8 cellular contexts compared by ENCODE assay signal in the genomic region with DNA sequence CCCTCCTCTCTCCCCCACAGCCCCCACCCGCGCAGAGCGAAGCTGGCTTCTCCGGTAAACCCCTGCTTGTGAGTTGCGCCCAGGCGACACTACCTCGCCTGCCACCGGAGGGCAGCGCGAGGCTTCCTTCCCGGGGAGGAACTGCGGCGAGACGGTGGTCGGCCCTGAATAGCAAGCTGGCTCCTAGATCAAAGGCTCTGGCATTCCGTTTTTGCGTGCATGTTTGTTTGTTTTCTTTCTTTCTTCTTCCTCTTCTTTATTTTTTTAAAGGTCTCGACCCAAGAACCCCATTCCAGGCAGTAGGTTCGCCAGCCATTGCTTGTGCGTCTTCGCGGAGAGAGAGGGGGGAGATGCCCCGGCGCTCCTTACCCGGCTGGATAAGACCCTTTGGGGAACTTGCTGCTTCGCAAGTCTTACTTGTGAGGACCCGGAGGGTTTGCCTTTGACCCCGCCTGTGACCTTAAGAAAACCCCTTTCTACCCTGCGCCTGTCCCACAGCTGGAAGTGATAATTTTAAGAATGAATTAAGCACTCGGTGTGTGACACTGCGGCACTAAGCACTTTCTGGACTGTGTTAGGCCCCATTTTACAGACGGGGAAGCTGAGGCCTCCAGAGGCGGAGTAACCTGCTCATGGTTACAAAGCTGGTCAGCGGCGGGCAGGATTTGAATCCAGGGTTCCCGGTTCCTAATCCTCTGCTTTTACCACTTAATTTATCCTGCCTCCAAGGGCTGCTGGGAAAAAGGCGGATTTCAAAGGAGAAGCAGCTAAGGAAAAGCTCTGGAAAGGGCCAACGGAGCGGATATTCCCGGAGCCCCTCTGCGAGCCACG.
DNase-seq lines count a peak whose midpoint lies in the region; ATAC-seq, FAIRE-seq and TF ChIP-seq lines count a peak whose summit lies in the region.

No MANE protein-coding gene starts in this region.

- no peak overlapping the region for H3K27ac Mint-ChIP-seq in immature natural killer cell

- peak; percentile 74 for TF ChIP-seq CTCF in cardiac fibroblast (IDR thresholded peaks at IDR 0.05; ENCODE audit: low read depth, low read length)
- peak; percentile 70 to 97 (median 83) for TF ChIP-seq CTCF in keratinocyte (optimal IDR thresholded peaks at IDR 0.05 in 1 of 3, IDR thresholded peaks at IDR 0.05 in 1 of 3, conservative IDR thresholded peaks at IDR 0.05 in 1 of 3; ENCODE audit: extremely low read depth in 1 of 3, insufficient read depth in 2 of 3, low read length in 3 of 3)

- 1% methylated on average over 41 to 42 of the region's 42 CpGs for WGBS in small intestine, 3 donors

- no peaks in the 10 kb centered on the region for H3K36me3 Mint-ChIP-seq in immature natural killer cell

- peak overlapping the region; percentile 78 for H2AFZ ChIP-seq in keratinocyte (ENCODE audit: control insufficient read depth, low read length)

- H3K36me3 ChIP-seq in SJSA1 (no peaks in the 10 kb centered on the region), keratinocyte (ENCODE audit: control insufficient read depth in 2 of 2, extremely low read depth in 1 of 2, insufficient read depth in 2 of 2, low read length in 2 of 2) (no peaks in the 10 kb centered on the region), small intestine (ENCODE audit: control insufficient read depth in 2 of 2, insufficient read depth in 2 of 2, low read length in 2 of 2) (no peaks in the 10 kb centered on the region)

- H3K27me3 ChIP-seq in SJSA1 (replicated peaks) (peaks cover 6% of the 10 kb centered on the region; the same call in 1 of the 2 replicates), keratinocyte (ENCODE audit: control insufficient read depth, extremely low read depth, insufficient read depth, low read length) (no peaks in the 10 kb centered on the region), small intestine (ENCODE audit: control insufficient read depth in 2 of 2, insufficient read depth in 2 of 2, low read length in 2 of 2) (no peaks in the 10 kb centered on the region)

- H3K27me3 Mint-ChIP-seq in immature natural killer cell (ENCODE audit: low read depth in 3 of 3): peaks cover 11 to 41% (median 16%) of the 10 kb centered on the region in 3 donors

- H3K9me1 ChIP-seq in keratinocyte (ENCODE audit: control insufficient read depth, extremely low read depth, insufficient read depth, low read length): peaks cover 3% of the 10 kb centered on the region

- H3K9me3 ChIP-seq in SJSA1 (replicated peaks) (no peaks in the 10 kb centered on the region), keratinocyte (ENCODE audit: control insufficient read depth, low read depth, low read length) (no peaks in the 10 kb centered on the region), small intestine (ENCODE audit: control insufficient read depth, low read depth) (no peaks in the 10 kb centered on the region)

- H3K4me1 ChIP-seq in SJSA1 (replicated peaks): peaks cover 15% of the 10 kb centered on the region
- peaks cover 53% of the 10 kb centered on the region for H3K4me1 ChIP-seq in keratinocyte (ENCODE audit: control insufficient read depth, extremely low read depth, insufficient read depth, low read length)
- no peaks in the 10 kb centered on the region for H3K4me1 ChIP-seq in small intestine (ENCODE audit: control insufficient read depth in 2 of 2, insufficient read depth in 1 of 2, low read depth in 1 of 2, low read length in 1 of 2)

- dilution Hi-C loops in keratinocyte (cut with MboI; ENCODE audit: extremely low pct_ligation_motif_present, low sequenced_read_pairs): no loop called here

- H3K4me1 Mint-ChIP-seq in immature natural killer cell: no peaks in the 10 kb centered on the region

- H3K4me2 ChIP-seq in keratinocyte (ENCODE audit: control insufficient read depth, extremely low read depth, insufficient read depth, low read depth, low read length): peak overlapping the region; percentile 94

- H4K20me1 ChIP-seq in keratinocyte (ENCODE audit: control insufficient read depth, extremely low read depth, insufficient read depth, low read length): no peaks in the 10 kb centered on the region

- H3K27ac ChIP-seq in SJSA1 (no peak overlapping the region), keratinocyte (ENCODE audit: control insufficient read depth, insufficient read depth, low read length) (peak overlapping the region; percentile 51), small intestine (ENCODE audit: low read depth in 1 of 2, low read length in 1 of 2) (peak overlapping the region in 1 of 2 donors; percentile 77)

- peaks cover 0 to 1% (median 0%) of the 10 kb centered on the region in 6 donors for H3K9me3 Mint-ChIP-seq in immature natural killer cell

- peak overlapping the region; percentile 73 for H3K9ac ChIP-seq in keratinocyte (ENCODE audit: control insufficient read depth, extremely low read depth, insufficient read depth, low read length)

- peak; percentile 56 for ATAC-seq in HG03520 (IDR thresholded peaks at IDR 0.05; ENCODE audit: unreplicated experiment)

- peak; percentile 83 for DNase-seq in Daoy (ENCODE audit: low read depth)
- peak; percentile 65 to 74 for DNase-seq in SJSA1 (ENCODE audit: low read depth in 1 of 2, low spot score in 2 of 2)
- DNase-seq in cardiac fibroblast (ENCODE audit: low read depth in 2 of 2): peak; percentile 74 to 79
- no peak for DNase-seq in keratinocyte (ENCODE audit: low read depth, low spot score)
- peak; percentile 35 for DNase-seq in small intestine
- no peak for DNase-seq in NCI-H2081 treated with DMSO at 0.1 percent for 48 hours (lab: John Stamatoyannopoulos, UW)
- DNase-seq in immature natural killer cell: no peak

- FAIRE-seq in keratinocyte (lab: Jason Lieb, UNC) (peak; percentile 70), small intestine (lab: Jason Lieb, UNC) (no peak)

- no peak overlapping the region for H3K4me3 ChIP-seq in SJSA1
- peak overlapping the region; percentile 48 to 51 for H3K4me3 ChIP-seq in cardiac fibroblast (replicated peaks in 1 of 2; ENCODE audit: low read depth in 2 of 2, low read length in 2 of 2)
- peak overlapping the region; percentile 39 to 72 (median 52) for H3K4me3 ChIP-seq in keratinocyte (ENCODE audit: control insufficient read depth in 2 of 3, extremely low read depth in 1 of 3, insufficient read depth in 2 of 3, low read depth in 1 of 3, low read length in 3 of 3)
- peak overlapping the region; percentile 23 to 41 for H3K4me3 ChIP-seq in small intestine (ENCODE audit: low read depth in 1 of 2, low read length in 2 of 2)

- H3K79me2 ChIP-seq in keratinocyte (ENCODE audit: control insufficient read depth, insufficient read depth, low read length): no peaks in the 10 kb centered on the region

- H3K4me3 Mint-ChIP-seq in immature natural killer cell: peak overlapping the region in 1 of 5 donors; percentile 10

Comparison
In these comparisons a context has a peak if more than half of its experiments do, and no peak if none do; other contexts are left out.
1. DNase-seq: peak in Daoy (single experiment), SJSA1 (2 of 2), cardiac fibroblast (2 of 2) and small intestine (single experiment); none in keratinocyte (single experiment), NCI-H2081 treated with DMSO at 0.1 percent for 48 hours (single experiment) and immature natural killer cell (0 of 3).